32 cellular contexts compared by ENCODE assay signal in the genomic region with DNA sequence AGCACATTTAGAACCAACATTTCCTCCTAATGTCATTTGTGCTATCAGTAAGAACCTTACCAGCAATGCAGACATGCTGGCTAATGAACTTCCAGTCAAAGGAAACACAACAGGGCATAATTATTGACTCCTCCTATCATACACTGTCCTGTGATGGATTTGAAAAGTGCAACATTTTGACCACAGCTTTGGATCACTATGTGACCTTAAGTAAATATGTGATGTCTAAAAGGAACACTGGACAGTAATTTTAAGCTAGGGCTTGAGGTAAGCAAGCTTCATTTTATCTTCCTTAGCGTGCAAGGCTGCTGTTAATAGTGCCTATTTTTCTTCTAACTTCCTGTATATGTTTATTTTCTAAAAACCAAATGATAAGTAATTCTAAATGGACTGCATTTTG.
"Had no signal": no experiment of that assay in that cellular context is flagged by ENCODE, and none has a peak within 500 bp of the region (broad histone marks: within the 10 kb centered on the region; RNA-seq: fewer than 3 reads in every experiment).

No MANE protein-coding gene starts in this region.

- H3K4me3 ChIP-seq: ascending aorta, breast epithelium, cardiac muscle cell, colonic mucosa, esophagus squamous epithelium had no signal

- FAIRE-seq: endometrium, endothelial cell of umbilical vein had no signal

- H3K36me3 ChIP-seq: ascending aorta, breast epithelium, cardiac muscle cell, colonic mucosa, esophagus squamous epithelium, WERI-Rb-1 had no signal

- H3K9me3 ChIP-seq: ascending aorta, breast epithelium, colonic mucosa, esophagus squamous epithelium had no signal

- H3K27me3 ChIP-seq: ascending aorta, breast epithelium, cardiac muscle cell, colonic mucosa, esophagus squamous epithelium had no signal

- DNase-seq: activated B cell treated with CpG ODN at 0.5 μM for 24 hours; activated CD4-positive, alpha-beta T cell treated with anti-CD3 and anti-CD28 coated beads for 48 hours; activated CD4-positive, alpha-beta T cell treated with anti-CD3 and anti-CD28 coated beads, Interleukin-2, amount 50 U/mL, for 1 hour; activated CD4-positive, alpha-beta T cell treated with anti-CD3 and anti-CD28 coated beads, Interleukin-2, amount 50 U/mL, for 48 hours; activated CD8-positive, alpha-beta memory T cell treated with anti-CD3 and anti-CD28 coated beads, Interleukin-2, amount 10 ng/mL, durations not matched to agents 7 days and 5 days; activated CD8-positive, alpha-beta memory T cell treated with anti-CD3 and anti-CD28 coated beads, Interleukin-2, amount 50 U/mL, for 4 hours; activated CD8-positive, alpha-beta T cell treated with anti-CD3 and anti-CD28 coated beads for 36 hours; activated gamma-delta T cell; activated naive CD4-positive, alpha-beta T cell; activated naive CD4-positive, alpha-beta T cell treated with anti-CD3 and anti-CD28 coated beads, Interleukin-2, amount 10 ng/mL, durations not matched to agents 7 days and 5 days; activated naive CD8-positive, alpha-beta T cell treated with anti-CD3 and anti-CD28 coated beads, Interleukin-2, amount 10 ng/mL, durations not matched to agents 7 days and 5 days; activated T-cell treated with anti-CD3 and anti-CD28 coated beads, Interleukin-2, amount 50 U/mL, for 24 hours; activated T-cell treated with anti-CD3 and anti-CD28 coated beads, Interleukin-2, amount 50 U/mL, for 72 hours; central memory CD4-positive, alpha-beta T cell; cerebellar nuclear complex; colonic mucosa; effector CD8-positive, alpha-beta T cell; esophagus squamous epithelium; foreskin fibroblast; head of caudate nucleus; T-helper 1 cell; T-helper 17 cell; T1000; WERI-Rb-1 had no signal

- H3K27ac ChIP-seq: ascending aorta, breast epithelium, cardiac muscle cell, colonic mucosa, epithelial cell of prostate, esophagus squamous epithelium, WERI-Rb-1 had no signal

- ATAC-seq: activated CD4-positive, CD25-positive, alpha-beta regulatory T cell treated with anti-CD3 and anti-CD28 coated beads, Interleukin-2, amount 50 U/mL, for 24 hours; activated CD8-positive, alpha-beta memory T cell treated with anti-CD3 and anti-CD28 coated beads, Interleukin-2, amount 10 ng/mL, durations not matched to agents 7 days and 5 days; activated CD8-positive, alpha-beta T cell treated with anti-CD3 and anti-CD28 coated beads for 36 hours; activated naive CD4-positive, alpha-beta T cell treated with anti-CD3 and anti-CD28 coated beads, Interleukin-2, amount 50 U/mL, for 72 hours; activated T-cell treated with anti-CD3 and anti-CD28 coated beads, Interleukin-2, amount 50 U/mL, for 72 hours; T-helper 17 cell had no signal

- H3K4me1 ChIP-seq: ascending aorta, breast epithelium, colonic mucosa, esophagus squamous epithelium had no signal
